ENCODE assay signal across 12 cellular contexts in the genomic region with DNA sequence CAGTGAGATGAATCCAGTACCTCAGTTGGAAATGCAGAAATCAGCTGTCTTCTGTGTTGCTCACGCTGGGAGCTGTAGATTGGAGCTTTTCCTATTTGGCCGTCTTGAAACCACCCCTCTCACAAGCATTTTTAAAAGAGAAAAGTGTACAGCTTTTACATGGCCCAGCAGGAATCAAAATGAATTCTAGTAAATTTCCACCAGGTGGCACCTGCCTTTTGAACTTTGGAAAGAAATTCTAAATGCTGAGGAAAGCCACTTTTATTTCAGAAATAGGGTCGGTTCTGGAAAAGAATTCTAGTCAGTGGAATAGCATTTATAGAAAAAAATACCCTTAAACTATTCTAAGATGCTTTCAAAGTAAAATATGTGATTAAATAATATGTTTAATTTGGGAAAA.
DNase-seq lines count a peak whose midpoint lies in the region; ATAC-seq, FAIRE-seq and TF ChIP-seq lines count a peak whose summit lies in the region.
"Had no signal": no experiment of that assay in that cellular context is flagged by ENCODE, and none has a peak within 500 bp of the region (broad histone marks: within the 10 kb centered on the region; RNA-seq: fewer than 3 reads in every experiment).

No MANE protein-coding gene starts in this region.

- no peak overlapping the region for H3K4me2 ChIP-seq in GM12878 (ENCODE audit: control insufficient read depth, insufficient read depth)

- TF ChIP-seq CTCF in Calu3 (IDR thresholded peaks at IDR 0.05; ENCODE audit: unreplicated experiment) (peak; percentile 32), GM12878 (IDR thresholded peaks at IDR 0.05 in 2 of 3, conservative IDR thresholded peaks at IDR 0.05 in 1 of 3; ENCODE audit: control insufficient read depth in 2 of 3, extremely low read depth in 1 of 3, insufficient read depth in 1 of 3, low read depth in 3 of 3, low read length in 3 of 3) (peak in 2 of 3 experiments; percentile 18 to 19; a peak in 1 of 6 replicates), D721Med (IDR thresholded peaks at IDR 0.05; ENCODE audit: insufficient read depth, missing control alignments) (no peak)

- H3K27ac Mint-ChIP-seq in Calu3 (ENCODE audit: unreplicated experiment) = no peak overlapping the region
- H3K27ac Mint-ChIP-seq: activated T-helper 17 cell treated with anti-CD3 and anti-CD28 coated beads, Interleukin-2, amount 50 U/mL, for 72 hours; dendritic cell treated with granulocyte-macrophage colony-stimulating factor and Interleukin-4, amounts not matched to agents 40 ng/mL and 50 ng/mL, for 4 days had no signal

- H3K79me2 ChIP-seq in GM12878 (ENCODE audit: control insufficient read depth, insufficient read depth, low read length) = no peaks in the 10 kb centered on the region

- TF ChIP-seq EP300 in GM12878 (IDR thresholded peaks at IDR 0.05; ENCODE audit: borderline replicate concordance in 1 of 2, control insufficient read depth in 1 of 2, low read depth in 2 of 2, low read length in 2 of 2) = no peak

- 2% methylated on average over 3 of the region's 3 CpGs for WGBS in GM12878 (ENCODE audit: insufficient coverage, insufficient replicate concordance, low lambda C conversion rate, missing lambda C conversion rate)

- BruUV-seq in Calu3 (replicated peaks; lab: Mats Ljungman, UMichigan) (no TSS peak), GM12878 (replicated peaks; lab: Mats Ljungman, UMichigan) (no TSS peak)

- no peaks in the 10 kb centered on the region for H3K36me3 ChIP-seq in GM12878 (ENCODE audit: control insufficient read depth in 2 of 2, insufficient read depth in 2 of 2, low read length in 1 of 2)

- H3K36me3 Mint-ChIP-seq in Calu3 (ENCODE audit: insufficient read depth, unreplicated experiment) = no peaks in the 10 kb centered on the region

- no peak overlapping the region for H3K27ac ChIP-seq in GM12878 (ENCODE audit: control insufficient read depth, insufficient read depth)

- CTCF ChIA-PET in Calu3 (lab: Charles Lee) = interaction anchor here (1.1 kb wide), 1 partner anchor 862 kb away, joined by 3 read pairs; a partner anchor contains a TSS
- CTCF ChIA-PET in GM12878 (lab: Yijun Ruan, JAX) = interaction anchor here (0.7 to 2.8 kb wide), 9 partner anchors 15 to 870 kb away, joined by 3 to 28 read pairs (median 3); no protein-coding TSS in a partner anchor

- peak; percentile 46; the same call in 2 of the 3 replicates for ATAC-seq in GM12878
- ATAC-seq in GM18909 (IDR thresholded peaks at IDR 0.05; ENCODE audit: poor library complexity, unreplicated experiment) = no peak
- ATAC-seq: activated CD4-positive, CD25-positive, alpha-beta regulatory T cell treated with anti-CD3 and anti-CD28 coated beads, Interleukin-2, amount 50 U/mL, for 24 hours; activated T-helper 17 cell treated with anti-CD3 and anti-CD28 coated beads, Interleukin-2, amount 50 U/mL, for 72 hours had no signal

- in situ Hi-C loops in GM12878 (cut with MboI) = no loop called here

- FAIRE-seq in GM12878 (lab: Jason Lieb, UNC) = no peak
- no peak for FAIRE-seq in D721Med (lab: Jason Lieb, UNC)

- no peak overlapping the region for H3K9ac ChIP-seq in GM12878 (ENCODE audit: control insufficient read depth, insufficient read depth, low read length)

- intact Hi-C loops in Calu3 (cut with micrococcal nuclease; ENCODE audit: unreplicated experiment) = loop anchor here (5.0 kb wide), 1 partner anchor 863 kb away; a partner anchor contains a TSS
- intact Hi-C loops in GM12878 (cut with micrococcal nuclease; ENCODE audit: unreplicated experiment) = loop anchor here (5.0 kb wide), 1 partner anchor 863 kb away; a partner anchor contains a TSS

- H4K20me1 ChIP-seq in GM12878 (ENCODE audit: control insufficient read depth, insufficient read depth) = no peaks in the 10 kb centered on the region

- DNase-seq in Calu3 = no peak
- DNase-seq in Jurkat, Clone E6-1 (ENCODE audit: low read depth, low spot score) = peak; percentile 2
- no peak for DNase-seq in GM12878 (ENCODE audit: low read depth, low spot score)
- DNase-seq in myocyte (ENCODE audit: low read depth) = peak; percentile 18
- no peak for DNase-seq in T-helper 1 cell
- DNase-seq in D721Med (ENCODE audit: insufficient read length, low spot score) = no peak
- no peak for DNase-seq in UCSD-AML1 (lab: John Stamatoyannopoulos, UW; ENCODE audit: unreplicated experiment)
- DNase-seq: DMS79 had no signal

- H3K4me1 Mint-ChIP-seq in Calu3 (ENCODE audit: low read depth, unreplicated experiment) = no peaks in the 10 kb centered on the region
- H3K4me1 Mint-ChIP-seq: activated T-helper 17 cell treated with anti-CD3 and anti-CD28 coated beads, Interleukin-2, amount 50 U/mL, for 72 hours had no signal

- H3K27me3 Mint-ChIP-seq in Calu3 (ENCODE audit: unreplicated experiment) = no peaks in the 10 kb centered on the region
- H3K27me3 Mint-ChIP-seq: activated T-helper 17 cell treated with anti-CD3 and anti-CD28 coated beads, Interleukin-2, amount 50 U/mL, for 72 hours; dendritic cell treated with granulocyte-macrophage colony-stimulating factor and Interleukin-4, amounts not matched to agents 40 ng/mL and 50 ng/mL, for 4 days had no signal

- RAD21 ChIA-PET in GM12878 (lab: Charles Lee; ENCODE audit: unreplicated experiment) = interaction anchor here (1.5 kb wide), 1 partner anchor 860 kb away, joined by 11 read pairs; no protein-coding TSS in a partner anchor

- no peak overlapping the region for H3K4me3 ChIP-seq in Jurkat, Clone E6-1 (ENCODE audit: low read length)
- no peak overlapping the region for H3K4me3 ChIP-seq in GM12878

- POLR2A ChIA-PET in GM12878 (lab: Charles Lee) = no interaction called here

- no peaks in the 10 kb centered on the region for H3K9me3 ChIP-seq in GM12878 (replicated peaks; ENCODE audit: control insufficient read depth, insufficient read depth, low read length)

- no peaks in the 10 kb centered on the region for H3K4me1 ChIP-seq in GM12878 (ENCODE audit: control insufficient read depth, insufficient read depth, low read length)

- H3K4me3 Mint-ChIP-seq in Calu3 (ENCODE audit: low read depth, unreplicated experiment) = no peak overlapping the region
- H3K4me3 Mint-ChIP-seq: activated T-helper 17 cell treated with anti-CD3 and anti-CD28 coated beads, Interleukin-2, amount 50 U/mL, for 72 hours; dendritic cell treated with granulocyte-macrophage colony-stimulating factor and Interleukin-4, amounts not matched to agents 40 ng/mL and 50 ng/mL, for 4 days had no signal

- H3K27me3 ChIP-seq in GM12878 (replicated peaks in 1 of 2; ENCODE audit: control insufficient read depth in 2 of 2, insufficient read depth in 2 of 2, low read length in 1 of 2) = no peaks in the 10 kb centered on the region

- no peak overlapping the region for H2AFZ ChIP-seq in GM12878 (ENCODE audit: control insufficient read depth, low read depth, low read length)

- no peak for TF ChIP-seq POLR2A in GM12878 (IDR thresholded peaks at IDR 0.05; ENCODE audit: low read depth, low read length)

- H3K9me3 Mint-ChIP-seq in Calu3 (ENCODE audit: low read depth, unreplicated experiment) = peaks cover 3% of the 10 kb centered on the region
- H3K9me3 Mint-ChIP-seq: dendritic cell treated with granulocyte-macrophage colony-stimulating factor and Interleukin-4, amounts not matched to agents 40 ng/mL and 50 ng/mL, for 4 days had no signal

- TF ChIP-seq RAD21 in GM12878 (IDR thresholded peaks at IDR 0.05; ENCODE audit: insufficient read depth, low read depth, low read length) = no peak

- SMC1A ChIA-PET in GM12878 (lab: Charles Lee; ENCODE audit: uncharacterized antibody, unreplicated experiment) = interaction anchor here (0.8 to 1.5 kb wide), 2 partner anchors 649 to 865 kb away, joined by 3 to 6 read pairs; no protein-coding TSS in a partner anchor

TF ChIP-seq in GM12878, 131 proteins besides CTCF, POLR2A, EP300 and RAD21 (continues in another document):
- TF ChIP-seq PML (IDR thresholded peaks at IDR 0.05; ENCODE audit: low read length) (no peak), DPF2 (IDR thresholded peaks at IDR 0.05) (no peak), ETV6 (conservative IDR thresholded peaks at IDR 0.05 in 1 of 2, IDR thresholded peaks at IDR 0.05 in 1 of 2; ENCODE audit: borderline replicate concordance in 1 of 2, low read depth in 1 of 2) (no peak), NR2C1 (IDR thresholded peaks at IDR 0.05) (no peak), YBX1 (IDR thresholded peaks at IDR 0.05) (no peak)
- TF ChIP-seq, protein P1, sequence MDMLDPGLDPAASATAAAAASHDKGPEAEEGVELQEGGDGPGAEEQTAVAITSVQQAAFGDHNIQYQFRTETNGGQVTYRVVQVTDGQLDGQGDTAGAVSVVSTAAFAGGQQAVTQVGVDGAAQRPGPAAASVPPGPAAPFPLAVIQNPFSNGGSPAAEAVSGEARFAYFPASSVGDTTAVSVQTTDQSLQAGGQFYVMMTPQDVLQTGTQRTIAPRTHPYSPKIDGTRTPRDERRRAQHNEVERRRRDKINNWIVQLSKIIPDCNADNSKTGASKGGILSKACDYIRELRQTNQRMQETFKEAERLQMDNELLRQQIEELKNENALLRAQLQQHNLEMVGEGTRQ (IDR thresholded peaks at IDR 0.05; ENCODE audit: borderline replicate concordance, low read depth, low read length) = no peak
- TF ChIP-seq, protein P2, sequence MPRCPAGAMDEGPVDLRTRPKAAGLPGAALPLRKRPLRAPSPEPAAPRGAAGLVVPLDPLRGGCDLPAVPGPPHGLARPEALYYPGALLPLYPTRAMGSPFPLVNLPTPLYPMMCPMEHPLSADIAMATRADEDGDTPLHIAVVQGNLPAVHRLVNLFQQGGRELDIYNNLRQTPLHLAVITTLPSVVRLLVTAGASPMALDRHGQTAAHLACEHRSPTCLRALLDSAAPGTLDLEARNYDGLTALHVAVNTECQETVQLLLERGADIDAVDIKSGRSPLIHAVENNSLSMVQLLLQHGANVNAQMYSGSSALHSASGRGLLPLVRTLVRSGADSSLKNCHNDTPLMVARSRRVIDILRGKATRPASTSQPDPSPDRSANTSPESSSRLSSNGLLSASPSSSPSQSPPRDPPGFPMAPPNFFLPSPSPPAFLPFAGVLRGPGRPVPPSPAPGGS (IDR thresholded peaks at IDR 0.05; ENCODE audit: borderline replicate concordance, insufficient read depth, low read depth, low read length, poor library complexity, severe bottlenecking) = no peak

Comparison
In these comparisons a context has a peak if more than half of its experiments do, and no peak if none do; other contexts are left out.
1. DNase-seq: peak in Jurkat, Clone E6-1 (single experiment) and myocyte (single experiment); none in Calu3 (single experiment), GM12878 (single experiment), T-helper 1 cell (0 of 5), D721Med (single experiment) and UCSD-AML1 (single experiment).